ENCODE assay signal across 8 cellular contexts in the genomic region with DNA sequence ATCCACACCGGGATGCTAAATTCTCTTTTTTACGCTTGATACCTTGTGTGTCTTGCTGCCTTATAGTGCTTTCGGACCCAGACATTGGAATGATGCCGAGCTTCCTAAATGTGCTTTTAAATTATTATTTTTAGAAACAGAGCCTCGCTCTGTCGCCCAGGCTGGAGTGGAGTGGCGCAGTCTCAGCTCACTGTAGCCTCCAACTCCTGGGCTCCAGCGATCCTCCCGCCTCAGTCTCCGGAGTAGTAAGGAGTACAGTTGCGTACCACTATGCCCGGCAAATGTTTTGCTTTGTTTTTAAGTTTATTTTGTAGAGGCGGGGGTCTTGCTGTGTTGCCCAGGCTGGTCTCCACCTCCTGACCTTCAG. TPM values are rescaled to one million over a fixed set of nuclear protein-coding genes. Genes with fewer than 3 reads are reported as not detected.
DNase-seq lines count a peak whose midpoint lies in the region; ATAC-seq, FAIRE-seq and TF ChIP-seq lines count a peak whose summit lies in the region.

No MANE protein-coding gene starts in this region.

- peak overlapping the region; percentile 83 for H2AFZ ChIP-seq in K562 (ENCODE audit: low read depth, low read length)

- intact Hi-C loops in K562 (cut with micrococcal nuclease) = loop anchor here (2.0 to 5.0 kb wide), 3 partner anchors 76 to 219 kb away; no protein-coding TSS in a partner anchor
- intact Hi-C loops in right lobe of liver (cut with DNase I) = no loop called here

- ATAC-seq in K562 (peak; percentile 14), right lobe of liver (no peak)

- H3K27ac ChIP-seq in K562 (ENCODE audit: extremely low read depth, low read depth, low read length) (no peak overlapping the region), right lobe of liver (peak overlapping the region in 2 of 3 donors; percentile 39 to 47), temporal lobe (ENCODE audit: low read depth, low read length) (peak overlapping the region; percentile 50)

- no peak for TF ChIP-seq POLR2A in K562 (conservative IDR thresholded peaks at IDR 0.05)
- TF ChIP-seq POLR2A in right lobe of liver (IDR thresholded peaks at IDR 0.05) = no peak

- TF ChIP-seq EP300 in K562 (IDR thresholded peaks at IDR 0.05; ENCODE audit: low read length) = no peak

- DNase-seq in T-helper 1 cell (no peak), K562 (ENCODE audit: extremely low read depth in 1 of 4, low spot score in 3 of 4) (no peak), right lobe of liver (no peak), NCI-H510A (lab: John Stamatoyannopoulos, UW) (no peak), NCI-H2107 (lab: John Stamatoyannopoulos, UW) (no peak), UCSD-AML1 (lab: John Stamatoyannopoulos, UW; ENCODE audit: unreplicated experiment) (no peak)

- CTCF ChIA-PET in K562 (lab: Yijun Ruan, JAX; ENCODE audit: low intra/inter-chr PET ratio) = no interaction called here

- H3K4me3 ChIP-seq in K562 (peak overlapping the region; percentile 48), right lobe of liver (peak overlapping the region; percentile 65 to 69 (median 66))

- H3K36me3 Mint-ChIP-seq in T-helper 1 cell treated with Interleukin-12 subunit alpha and Interleukin-12 subunit beta and Interleukin-4 antibody, amounts not matched to agents 30 μg/mL and 1 μg/mL, for 36 hours (ENCODE audit: low read depth) = no peaks in the 10 kb centered on the region

- BruUV-seq in K562 (replicated peaks; lab: Mats Ljungman, UMichigan) = TSS peak; percentile 88

- H3K27me3 ChIP-seq in K562 (ENCODE audit: control insufficient read depth in 2 of 2, insufficient read depth in 2 of 2, low read length in 2 of 2) (peaks cover 2 to 4% of the 10 kb centered on the region in 2 experiments; a peak in 2 of 5 replicates), right lobe of liver (no peaks in the 10 kb centered on the region)

- no peaks in the 10 kb centered on the region for H4K20me1 ChIP-seq in K562 (replicated peaks; ENCODE audit: control insufficient read depth, insufficient read depth, low read length)

- in situ Hi-C loops in K562 (cut with MboI) = no loop called here

- TF ChIP-seq RAD21 in K562 (CRISPR knock-in tag; conservative IDR thresholded peaks at IDR 0.05 in 1 of 2, IDR thresholded peaks at IDR 0.05 in 1 of 2) = no peak

- POLR2A ChIA-PET in K562 (lab: Yijun Ruan, JAX) = interaction anchor here (1.0 kb wide), 1 partner anchor 36 kb away, joined by 3 read pairs; no protein-coding TSS in a partner anchor

- H3K36me3 ChIP-seq in K562 (ENCODE audit: control insufficient read depth, insufficient read depth, low read length) (no peaks in the 10 kb centered on the region), right lobe of liver (no peaks in the 10 kb centered on the region)

- no peak for TF ChIP-seq CTCF in K562 (IDR thresholded peaks at IDR 0.05 in 2 of 3, conservative IDR thresholded peaks at IDR 0.05 in 1 of 3; ENCODE audit: insufficient read depth in 2 of 3, low read depth in 1 of 3, low read length in 3 of 3)
- no peak for TF ChIP-seq CTCF in right lobe of liver (IDR thresholded peaks at IDR 0.05)

- 41% methylated on average over 12 of the region's 13 CpGs for WGBS in K562 (ENCODE audit: insufficient coverage, low coverage, missing lambda C conversion rate)
- 29% methylated on average over 6 of the region's 13 CpGs for WGBS in right lobe of liver (ENCODE audit: insufficient coverage, low coverage, low lambda C conversion rate, missing lambda C conversion rate)

- H3K79me2 ChIP-seq in K562 (ENCODE audit: control insufficient read depth, insufficient read depth, low read length) = no peaks in the 10 kb centered on the region

- H3K27me3 Mint-ChIP-seq in T-helper 1 cell treated with Interleukin-12 subunit alpha and Interleukin-12 subunit beta and Interleukin-4 antibody, amounts not matched to agents 30 μg/mL and 1 μg/mL, for 36 hours (ENCODE audit: low read depth) = peaks cover 39% of the 10 kb centered on the region

- no peaks in the 10 kb centered on the region for H3K9me3 Mint-ChIP-seq in T-helper 1 cell treated with Interleukin-12 subunit alpha and Interleukin-12 subunit beta and Interleukin-4 antibody, amounts not matched to agents 30 μg/mL and 1 μg/mL, for 36 hours

- H3K4me2 ChIP-seq in K562 (ENCODE audit: insufficient read depth, low read length) = peak overlapping the region; percentile 75

- H3K4me3 Mint-ChIP-seq in T-helper 1 cell treated with Interleukin-12 subunit alpha and Interleukin-12 subunit beta and Interleukin-4 antibody, amounts not matched to agents 30 μg/mL and 1 μg/mL, for 36 hours = peak overlapping the region; percentile 77

- peaks cover 5 to 16% of the 10 kb centered on the region in 2 experiments; a peak in 4 of 5 replicates for H3K4me1 ChIP-seq in K562 (replicated peaks in 1 of 2; ENCODE audit: control insufficient read depth in 2 of 2, insufficient read depth in 2 of 2, low read length in 2 of 2)
- peaks cover 0 to 6% (median 0%) of the 10 kb centered on the region in 4 donors for H3K4me1 ChIP-seq in right lobe of liver

- H3K9me3 ChIP-seq in K562 (replicated peaks; ENCODE audit: control insufficient read depth, insufficient read depth, low read depth, low read length) (no peaks in the 10 kb centered on the region), right lobe of liver (no peaks in the 10 kb centered on the region)

- H3K4me1 Mint-ChIP-seq in T-helper 1 cell treated with Interleukin-12 subunit alpha and Interleukin-12 subunit beta and Interleukin-4 antibody, amounts not matched to agents 30 μg/mL and 1 μg/mL, for 36 hours (ENCODE audit: low read depth) = peaks cover 16% of the 10 kb centered on the region

- FAIRE-seq in K562 (lab: Jason Lieb, UNC) = peak; percentile 6

- H3K27ac Mint-ChIP-seq in T-helper 1 cell treated with Interleukin-12 subunit alpha and Interleukin-12 subunit beta and Interleukin-4 antibody, amounts not matched to agents 30 μg/mL and 1 μg/mL, for 36 hours = no peak overlapping the region

- H3K9me1 ChIP-seq in K562 (ENCODE audit: control insufficient read depth, insufficient read depth, low read length) = no peaks in the 10 kb centered on the region

- peak overlapping the region; percentile 48 to 90; a peak in 3 of 4 replicates for H3K9ac ChIP-seq in K562 (ENCODE audit: insufficient read depth in 1 of 2, low read depth in 2 of 2, low read length in 2 of 2)

TF ChIP-seq in K562, 482 proteins besides CTCF, POLR2A, EP300 and RAD21 (continues in another document):
- TF ChIP-seq ZNF12 (CRISPR knock-in tag; IDR thresholded peaks at IDR 0.05) (no peak), ZNF707 (CRISPR knock-in tag; conservative IDR thresholded peaks at IDR 0.05) (no peak), PTRF (tag; IDR thresholded peaks at IDR 0.05) (no peak), ZNF121 (CRISPR knock-in tag; conservative IDR thresholded peaks at IDR 0.05) (0 out of 2 replicates have a peak, but pooled peaks have one; percentile 17), NCOA2 (IDR thresholded peaks at IDR 0.05; ENCODE audit: partially characterized antibody in 2 of 2) (no peak)
- TF ChIP-seq, protein P1, sequence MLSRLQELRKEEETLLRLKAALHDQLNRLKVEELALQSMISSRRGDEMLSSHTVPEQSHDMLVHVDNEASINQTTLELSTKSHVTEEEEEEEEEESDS (CRISPR knock-in tag; IDR thresholded peaks at IDR 0.05) = no peak

RNA-seq across cellular contexts. Expression of a gene that starts 0.5 kb away (rescaled TPM):
- 0.28 and 0.67 TPM in 2 replicates for total RNA-seq in K562 (2011; cell fraction: chromatin; rRNA removed; ENCODE audit: low replicate concordance)
- total RNA-seq in K562 (2011; cell fraction: nucleolus; rRNA removed) = 0.13 and 0.33 TPM in 2 replicates
- 0.23 and 0.51 TPM in 2 replicates for total RNA-seq in K562 (2011; cell fraction: nucleoplasm; rRNA removed)
- total RNA-seq in K562 (2014; rRNA removed) (0.23 and 0.24 TPM in 2 replicates), K562 (2014; rRNA removed; fragmentation: Illumina TruSeq; extraction: Trizol) (0.29 TPM in 2 replicates), K562 (2015; rRNA removed; fragmentation: Illumina TruSeq; extraction: Trizol) (0.26 and 0.33 TPM in 2 replicates), K562 (2021) (0.18 and 0.22 TPM in 2 replicates), right lobe of liver (1 to 10 TPM in 1 of 6 experiments, under 1 TPM in 5; 0.07 to 1.7 (median 0.24) TPM), temporal lobe (20.7 TPM)
- polyA plus RNA-seq in K562 (2011; rRNA removed) (0.15 and 0.17 TPM in 2 replicates), K562 (2014; fragmentation: Illumina TruSeq; extraction: Trizol) (0.04 and 0.19 TPM in 2 replicates), K562 (2014; fragmentation: Nextera tagmentation; extraction: Ambion mirVana) (under 1 TPM; 0.06 to 0.08 TPM), K562 (2014; rRNA removed) (0.27 and 0.34 TPM in 2 replicates)
- polyA plus RNA-seq in K562 (2011; cell fraction: cytosol; rRNA removed) = 0.03 and 0.07 TPM in 2 replicates
- 0.14 and 0.16 TPM in 2 replicates for polyA plus RNA-seq in K562 (2011; cell fraction: nucleus; rRNA removed)
- 0.14 and 0.32 TPM in 2 replicates for polyA plus RNA-seq in K562 (2012)
- 0.46 and 1.0 TPM in 2 replicates for polyA minus RNA-seq in K562 (2011; rRNA and poly(A)+ RNA removed)
- 0.36 TPM in 1 of 2 replicates, not detected in the other for polyA minus RNA-seq in K562 (2011; cell fraction: cytosol; rRNA and poly(A)+ RNA removed)
- 0.40 and 0.56 TPM in 2 replicates for polyA minus RNA-seq in K562 (2011; cell fraction: nucleus; rRNA and poly(A)+ RNA removed)

RNA-seq across cellular contexts. Expression of a gene that starts 31.2 kb away (rescaled TPM):
- 6.5 and 14.2 TPM in 2 replicates for total RNA-seq in K562 (2011; cell fraction: chromatin; rRNA removed; ENCODE audit: low replicate concordance)
- 4.5 and 4.7 TPM in 2 replicates for total RNA-seq in K562 (2011; cell fraction: nucleolus; rRNA removed)
- 3.4 and 4.7 TPM in 2 replicates for total RNA-seq in K562 (2011; cell fraction: nucleoplasm; rRNA removed)
- 7.1 and 7.5 TPM in 2 replicates for total RNA-seq in K562 (2014; rRNA removed)
- total RNA-seq in K562 (2014; rRNA removed; fragmentation: Illumina TruSeq; extraction: Trizol) = 7.3 and 9.2 TPM in 2 replicates
- total RNA-seq in K562 (2015; rRNA removed; fragmentation: Illumina TruSeq; extraction: Trizol) = 6.9 and 8.3 TPM in 2 replicates
- 8.1 and 9.6 TPM in 2 replicates for total RNA-seq in K562 (2021)
- 17.9 and 22.7 TPM in 2 replicates for polyA plus RNA-seq in K562 (2011; rRNA removed)
- 11.9 and 16.8 TPM in 2 replicates for polyA plus RNA-seq in K562 (2011; cell fraction: cytosol; rRNA removed)
- polyA plus RNA-seq in K562 (2011; cell fraction: nucleus; rRNA removed) = 14.7 and 18.8 TPM in 2 replicates
- 7.5 and 7.7 TPM in 2 replicates for polyA plus RNA-seq in K562 (2012)
- 9.3 and 13.2 TPM in 2 replicates for polyA plus RNA-seq in K562 (2014; fragmentation: Illumina TruSeq; extraction: Trizol)
- polyA plus RNA-seq in K562 (2014; fragmentation: Nextera tagmentation; extraction: Ambion mirVana) = 10 to 100 TPM in 1 of 2 experiments, 1 to 10 TPM in 1; 8.0 to 11.8 TPM
- 10.6 and 12.4 TPM in 2 replicates for polyA plus RNA-seq in K562 (2014; rRNA removed)
- 14.0 and 14.1 TPM in 2 replicates for polyA minus RNA-seq in K562 (2011; rRNA and poly(A)+ RNA removed)
- 4.3 and 8.5 TPM in 2 replicates for polyA minus RNA-seq in K562 (2011; cell fraction: cytosol; rRNA and poly(A)+ RNA removed)
- 5.1 and 13.0 TPM in 2 replicates for polyA minus RNA-seq in K562 (2011; cell fraction: nucleus; rRNA and poly(A)+ RNA removed)
- total RNA-seq in right lobe of liver = 10 to 100 TPM in 4 of 6 experiments, 1 to 10 TPM in 2; 6.9 to 25.0 (median 11.1) TPM
- total RNA-seq in temporal lobe = 8.6 TPM
